In the genomic region with DNA sequence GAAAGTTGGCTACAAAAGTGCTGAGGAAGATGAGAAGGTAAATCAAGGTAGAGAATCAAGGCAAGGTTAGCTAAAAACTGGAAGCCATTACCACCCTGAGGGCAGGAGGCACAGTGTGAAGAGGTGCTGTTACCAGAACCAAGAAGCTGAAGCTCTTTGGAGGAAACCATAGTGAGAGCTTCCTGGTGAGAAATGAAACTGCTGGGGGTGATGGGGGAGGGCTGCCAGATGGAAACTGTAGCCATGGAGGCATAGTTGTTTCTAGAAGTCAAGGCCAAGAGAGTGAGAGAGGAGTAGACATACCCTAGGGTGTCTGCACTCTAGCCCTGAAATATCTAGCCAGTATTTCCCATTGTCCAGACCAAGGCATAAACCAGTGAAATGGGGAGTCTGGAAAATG, we compare ENCODE assay signal across 12 cellular contexts. TPM values are rescaled to one million over a fixed set of nuclear protein-coding genes. Genes with fewer than 3 reads are reported as not detected.
DNase-seq lines count a peak whose midpoint lies in the region; ATAC-seq lines count a peak whose summit lies in the region.
"Had no signal": no experiment of that assay in that cellular context is flagged by ENCODE, and none has a peak within 500 bp of the region (broad histone marks: within the 10 kb centered on the region; RNA-seq: fewer than 3 reads in every experiment).

No MANE protein-coding gene starts in this region.

- H3K4me1 Mint-ChIP-seq in activated CD4-positive, alpha-beta memory T cell treated with anti-CD3 and anti-CD28 coated beads, Interleukin-2, amount 10 ng/mL, durations not matched to agents 7 days and 5 days, result peaks cover 26% of the 10 kb centered on the region

- H3K27me3 Mint-ChIP-seq in activated CD4-positive, alpha-beta memory T cell treated with anti-CD3 and anti-CD28 coated beads, Interleukin-2, amount 10 ng/mL, durations not matched to agents 7 days and 5 days, result peaks cover 2% of the 10 kb centered on the region

- peak; percentile 47 for ATAC-seq in GM18861 (IDR thresholded peaks at IDR 0.05; ENCODE audit: unreplicated experiment)
- ATAC-seq in GM21390 (IDR thresholded peaks at IDR 0.05; ENCODE audit: unreplicated experiment), result peak; percentile 85
- ATAC-seq in HG03097 (IDR thresholded peaks at IDR 0.05; ENCODE audit: low FRiP score, unreplicated experiment), result peak; percentile 85
- ATAC-seq in activated CD4-positive, CD25-positive, alpha-beta regulatory T cell treated with anti-CD3 and anti-CD28 coated beads, Interleukin-2, amount 50 U/mL, for 24 hours, result no peak
- ATAC-seq: effector memory CD8-positive, alpha-beta T cell; T-cell had no signal

- peak; percentile 44 for DNase-seq in activated CD4-positive, alpha-beta memory T cell treated with anti-CD3 and anti-CD28 coated beads, Interleukin-2, amount 10 ng/mL, durations not matched to agents 7 days and 5 days
- no peak for DNase-seq in SK-N-DZ (ENCODE audit: low spot score)
- no peak for DNase-seq in activated CD8-positive, alpha-beta memory T cell treated with anti-CD3 and anti-CD28 coated beads, Interleukin-2, amount 50 U/mL, for 4 hours
- no peak for DNase-seq in DMS79 (lab: John Stamatoyannopoulos, UW)
- DNase-seq: DMS153; effector memory CD8-positive, alpha-beta T cell; NCI-H2171 treated with DMSO at 0.1 percent for 48 hours; T-cell had no signal

- H3K36me3 Mint-ChIP-seq in activated CD4-positive, alpha-beta memory T cell treated with anti-CD3 and anti-CD28 coated beads, Interleukin-2, amount 10 ng/mL, durations not matched to agents 7 days and 5 days (ENCODE audit: low read depth), result peaks cover 18% of the 10 kb centered on the region
- H3K36me3 Mint-ChIP-seq: T-cell had no signal

- peak overlapping the region; percentile 35 for H3K4me3 Mint-ChIP-seq in activated CD4-positive, alpha-beta memory T cell treated with anti-CD3 and anti-CD28 coated beads, Interleukin-2, amount 10 ng/mL, durations not matched to agents 7 days and 5 days
- H3K4me3 Mint-ChIP-seq: effector memory CD8-positive, alpha-beta T cell; T-cell had no signal

- POLR2A ChIA-PET in activated CD4-positive, alpha-beta memory T cell treated with anti-CD3 and anti-CD28 coated beads, Interleukin-2, amount 10 ng/mL, durations not matched to agents 7 days and 5 days (lab: Charles Lee), result interaction anchor here (0.7 to 1.5 kb wide), 5 partner anchors 11 to 674 kb away, joined by 3 to 4 read pairs (median 3); a partner anchor contains a TSS

- H3K27ac Mint-ChIP-seq in activated CD4-positive, alpha-beta memory T cell treated with anti-CD3 and anti-CD28 coated beads, Interleukin-2, amount 10 ng/mL, durations not matched to agents 7 days and 5 days, result peak overlapping the region; percentile 41
- H3K27ac Mint-ChIP-seq: effector memory CD8-positive, alpha-beta T cell; T-cell had no signal

- no peaks in the 10 kb centered on the region for H3K9me3 Mint-ChIP-seq in activated CD4-positive, alpha-beta memory T cell treated with anti-CD3 and anti-CD28 coated beads, Interleukin-2, amount 10 ng/mL, durations not matched to agents 7 days and 5 days
- H3K9me3 Mint-ChIP-seq: effector memory CD8-positive, alpha-beta T cell; T-cell had no signal

- CTCF ChIA-PET in activated CD4-positive, alpha-beta memory T cell treated with anti-CD3 and anti-CD28 coated beads, Interleukin-2, amount 10 ng/mL, durations not matched to agents 7 days and 5 days (lab: Charles Lee), result interaction anchor here (0.7 to 1.6 kb wide), 6 partner anchors 51 to 547 kb away, joined by 3 to 21 read pairs (median 3); a partner anchor contains a TSS

RNA-seq across cellular contexts. Expression of a gene that starts 28.7 kb away (rescaled TPM):
- 100 to 1,000 TPM; 320 to 338 TPM for total RNA-seq in activated CD4-positive, alpha-beta memory T cell treated with anti-CD3 and anti-CD28 coated beads, Interleukin-2, amount 10 ng/mL, durations not matched to agents 7 days and 5 days
- polyA plus RNA-seq in SK-N-DZ (2014; cell fraction: cytosol; rRNA removed), result 0.17 and 1.1 TPM in 2 replicates
- 0.72 and 0.97 TPM in 2 replicates for polyA plus RNA-seq in SK-N-DZ (2014; cell fraction: nucleus; rRNA removed)

RNA-seq across cellular contexts. Expression of a gene that starts 58.1 kb away (rescaled TPM):
- total RNA-seq in activated CD4-positive, alpha-beta memory T cell treated with anti-CD3 and anti-CD28 coated beads, Interleukin-2, amount 10 ng/mL, durations not matched to agents 7 days and 5 days, result 100 to 1,000 TPM; 420 to 430 TPM
- polyA plus RNA-seq in SK-N-DZ (2014; cell fraction: cytosol; rRNA removed), result 0.51 and 0.65 TPM in 2 replicates
- polyA plus RNA-seq in SK-N-DZ (2014; cell fraction: nucleus; rRNA removed), result 2.5 and 4.8 TPM in 2 replicates

Comparison
In these comparisons a context has a peak if more than half of its experiments do, and no peak if none do; other contexts are left out.
1. ATAC-seq: peak in GM18861 (single experiment), GM21390 (single experiment) and HG03097 (single experiment); none in activated CD4-positive, CD25-positive, alpha-beta regulatory T cell treated with anti-CD3 and anti-CD28 coated beads, Interleukin-2, amount 50 U/mL, for 24 hours (0 of 2).